Comparison of ENCODE assay signal across 17 cellular contexts in genomic region chr10:21337171-21337792, GRCh38.
DNase-seq lines count a peak whose midpoint lies in the region; ATAC-seq, FAIRE-seq and TF ChIP-seq lines count a peak whose summit lies in the region.
"Had no signal": no experiment of that assay in that cellular context is flagged by ENCODE, and none has a peak within 500 bp of the region (broad histone marks: within the 10 kb centered on the region; RNA-seq: fewer than 3 reads in every experiment).

No MANE protein-coding gene starts in this region.

- peaks cover 6% of the 10 kb centered on the region for H3K4me1 ChIP-seq in H9 (ENCODE audit: insufficient read depth, low read length)
- peaks cover 22% of the 10 kb centered on the region for H3K4me1 ChIP-seq in endothelial cell of umbilical vein (ENCODE audit: control insufficient read depth, extremely low read depth, insufficient read depth, low read length)
- no peaks in the 10 kb centered on the region for H3K4me1 ChIP-seq in neural progenitor cell

- DNase-seq in H9: no peak
- peak; percentile 47 for DNase-seq in NCI-H69 (lab: John Stamatoyannopoulos, UW)
- no peak for DNase-seq in endothelial cell of umbilical vein (ENCODE audit: low read depth, low spot score)
- DNase-seq in neural progenitor cell (ENCODE audit: low spot score): no peak
- no peak for DNase-seq in activated CD8-positive, alpha-beta memory T cell treated with anti-CD3 and anti-CD28 coated beads, Interleukin-2, amount 10 ng/mL, durations not matched to agents 7 days and 5 days
- no peak for DNase-seq in HT-29 (ENCODE audit: low spot score)
- DNase-seq: activated gamma-delta T cell, cerebellar nuclear complex, GOT3, naive B cell, NCI-H2029, NCI-H510A treated with DMSO at 0.1 percent for 48 hours, posterior cingulate gyrus, T-helper 9 cell had no signal

- H3K4me3 Mint-ChIP-seq in H9 (no peak overlapping the region), neural progenitor cell (peak overlapping the region; percentile 53)
- H3K4me3 Mint-ChIP-seq in activated CD8-positive, alpha-beta memory T cell treated with anti-CD3 and anti-CD28 coated beads, Interleukin-2, amount 10 ng/mL, durations not matched to agents 7 days and 5 days: no peak overlapping the region
- H3K4me3 Mint-ChIP-seq: B cell had no signal

- no peaks in the 10 kb centered on the region for H3K9me3 ChIP-seq in H9 (ENCODE audit: control insufficient read depth, low read depth, low read length)
- H3K9me3 ChIP-seq in endothelial cell of umbilical vein (replicated peaks; ENCODE audit: control insufficient read depth, insufficient read depth, low read length): no peaks in the 10 kb centered on the region
- no peaks in the 10 kb centered on the region for H3K9me3 ChIP-seq in neural progenitor cell (ENCODE audit: low read depth)
- H3K9me3 ChIP-seq: gastroesophageal sphincter had no signal

- H3K23me2 ChIP-seq in H9 (ENCODE audit: insufficient read length, low read depth, low read length, poor library complexity, severe bottlenecking): peaks cover 3% of the 10 kb centered on the region

- H3K27me3 ChIP-seq in H9 (ENCODE audit: insufficient read depth, low read length) (no peaks in the 10 kb centered on the region), endothelial cell of umbilical vein (ENCODE audit: control insufficient read depth in 2 of 2, insufficient read depth in 2 of 2, low read length in 2 of 2) (no peaks in the 10 kb centered on the region), neural progenitor cell (no peaks in the 10 kb centered on the region)
- H3K27me3 ChIP-seq: gastroesophageal sphincter had no signal

- ATAC-seq in activated CD8-positive, alpha-beta memory T cell treated with anti-CD3 and anti-CD28 coated beads, Interleukin-2, amount 10 ng/mL, durations not matched to agents 7 days and 5 days: no peak
- ATAC-seq in HG02623 (IDR thresholded peaks at IDR 0.05; ENCODE audit: unreplicated experiment): no peak

- no peak overlapping the region for H4K91ac ChIP-seq in H9 (ENCODE audit: insufficient read length, low read depth, low read length)

- no peak overlapping the region for H2BK12ac ChIP-seq in H9 (ENCODE audit: insufficient read length, low read depth, low read length)

- H3K79me2 ChIP-seq in H9 (ENCODE audit: insufficient read depth, low read length): no peaks in the 10 kb centered on the region
- no peaks in the 10 kb centered on the region for H3K79me2 ChIP-seq in endothelial cell of umbilical vein (ENCODE audit: control insufficient read depth, insufficient read depth, low read length)
- no peaks in the 10 kb centered on the region for H3K79me2 ChIP-seq in neural progenitor cell (ENCODE audit: low read depth)

- H3K4me3 ChIP-seq in endothelial cell of umbilical vein (replicated peaks in 1 of 3; ENCODE audit: insufficient read depth in 1 of 3, low read depth in 1 of 3, low read length in 3 of 3) (no peak overlapping the region), neural progenitor cell (no peak overlapping the region)
- H3K4me3 ChIP-seq: gastroesophageal sphincter had no signal

- BruUV-seq in endothelial cell of umbilical vein (replicated peaks; lab: Mats Ljungman, UMichigan): no TSS peak

- no peaks in the 10 kb centered on the region for H3F3A ChIP-seq in neural progenitor cell (ENCODE audit: low read depth)

- POLR2A ChIA-PET in endothelial cell of umbilical vein (lab: Charles Lee): no interaction called here

- H2BK5ac ChIP-seq in H9 (ENCODE audit: insufficient read length, low read length): no peak overlapping the region

- no peaks in the 10 kb centered on the region for H3K27me3 Mint-ChIP-seq in H9 (ENCODE audit: low read depth)
- peaks cover 2% of the 10 kb centered on the region for H3K27me3 Mint-ChIP-seq in neural progenitor cell (ENCODE audit: insufficient read depth, low read depth)
- no peaks in the 10 kb centered on the region for H3K27me3 Mint-ChIP-seq in activated CD8-positive, alpha-beta memory T cell treated with anti-CD3 and anti-CD28 coated beads, Interleukin-2, amount 10 ng/mL, durations not matched to agents 7 days and 5 days

- H4K8ac ChIP-seq in H9 (replicated peaks; ENCODE audit: insufficient read length, low read depth, low read length): no peak overlapping the region

- no peaks in the 10 kb centered on the region for H3K36me3 Mint-ChIP-seq in H9 (ENCODE audit: insufficient read depth in 1 of 3, low read depth in 3 of 3)
- no peaks in the 10 kb centered on the region for H3K36me3 Mint-ChIP-seq in neural progenitor cell
- H3K36me3 Mint-ChIP-seq in activated CD8-positive, alpha-beta memory T cell treated with anti-CD3 and anti-CD28 coated beads, Interleukin-2, amount 10 ng/mL, durations not matched to agents 7 days and 5 days: no peaks in the 10 kb centered on the region
- H3K36me3 Mint-ChIP-seq: naive B cell had no signal

- intact Hi-C loops in endothelial cell of umbilical vein (cut with micrococcal nuclease): loop anchor here (2.0 kb wide), 1 partner anchor 188 kb away; the partner anchor contains the start of gene SKIDA1

- H3K9me3 Mint-ChIP-seq in H9: peaks cover 3% of the 10 kb centered on the region in 2 experiments; a peak in 4 of 5 replicates
- peaks cover 3% of the 10 kb centered on the region for H3K9me3 Mint-ChIP-seq in neural progenitor cell
- H3K9me3 Mint-ChIP-seq in activated CD8-positive, alpha-beta memory T cell treated with anti-CD3 and anti-CD28 coated beads, Interleukin-2, amount 10 ng/mL, durations not matched to agents 7 days and 5 days (ENCODE audit: low read depth): no peaks in the 10 kb centered on the region

- H3K9ac ChIP-seq in H9 (ENCODE audit: extremely low read depth, insufficient read length, low read length) (no peak overlapping the region), endothelial cell of umbilical vein (replicated peaks; ENCODE audit: extremely low read depth, insufficient read depth, low read length) (no peak overlapping the region), neural progenitor cell (no peak overlapping the region)

- H2AK5ac ChIP-seq in H9 (ENCODE audit: insufficient read length, low read length): no peak overlapping the region

- H2BK15ac ChIP-seq in H9 (ENCODE audit: low read depth, low read length): no peak overlapping the region

- no peak overlapping the region for H3K4me2 ChIP-seq in H9 (ENCODE audit: insufficient read depth, insufficient read length, low read length)
- H3K4me2 ChIP-seq in endothelial cell of umbilical vein (ENCODE audit: insufficient read depth, low read length): no peak overlapping the region
- no peak overlapping the region for H3K4me2 ChIP-seq in neural progenitor cell

- no peak overlapping the region for H2BK20ac ChIP-seq in H9 (ENCODE audit: low read depth, low read length, poor library complexity, severe bottlenecking)

- H3K4me1 Mint-ChIP-seq in H9 (peaks cover 22 to 25% of the 10 kb centered on the region in 2 experiments), neural progenitor cell (peaks cover 21% of the 10 kb centered on the region)
- no peaks in the 10 kb centered on the region for H3K4me1 Mint-ChIP-seq in activated CD8-positive, alpha-beta memory T cell treated with anti-CD3 and anti-CD28 coated beads, Interleukin-2, amount 10 ng/mL, durations not matched to agents 7 days and 5 days
- H3K4me1 Mint-ChIP-seq: B cell, naive B cell had no signal

- H2BK120ac ChIP-seq in H9 (ENCODE audit: low read depth, low read length, poor library complexity, severe bottlenecking): peak overlapping the region; percentile 76

- H3K4ac ChIP-seq in H9 (ENCODE audit: low read depth, low read length): no peak overlapping the region; the same call in 1 of the 2 replicates

- H3K56ac ChIP-seq in H9 (ENCODE audit: insufficient read length, low read depth, low read length): no peak overlapping the region

- H3T11ph ChIP-seq in H9 (ENCODE audit: low read length): no peak overlapping the region

- H4K5ac ChIP-seq in H9 (ENCODE audit: insufficient read length, low read depth, low read length): no peak overlapping the region

- dilution Hi-C loops in endothelial cell of umbilical vein (cut with MboI; ENCODE audit: extremely low pct_ligation_motif_present, low sequenced_read_pairs): no loop called here

- no peaks in the 10 kb centered on the region for H3K79me1 ChIP-seq in H9 (ENCODE audit: insufficient read depth, low read depth, low read length, poor library complexity, severe bottlenecking)

- H3K9me1 ChIP-seq in endothelial cell of umbilical vein (replicated peaks; ENCODE audit: control insufficient read depth, extremely low read depth, insufficient read depth, low read length): no peaks in the 10 kb centered on the region

- WGBS in H9 (ENCODE audit: extremely low coverage, insufficient read length, low lambda C conversion rate): no CpG with 5 or more reads among the region's 7 CpGs

- H3K23ac ChIP-seq in H9 (ENCODE audit: insufficient read length, low read depth, low read length): no peak overlapping the region

- TF ChIP-seq POLR2A in endothelial cell of umbilical vein (IDR thresholded peaks at IDR 0.05; ENCODE audit: low read depth, low read length): no peak

- H3K27ac Mint-ChIP-seq in H9 (peak overlapping the region; percentile 48 to 86 (median 67); a peak in 4 of 7 replicates), neural progenitor cell (peak overlapping the region; percentile 48)
- no peak overlapping the region for H3K27ac Mint-ChIP-seq in activated CD8-positive, alpha-beta memory T cell treated with anti-CD3 and anti-CD28 coated beads, Interleukin-2, amount 10 ng/mL, durations not matched to agents 7 days and 5 days
- H3K27ac Mint-ChIP-seq: B cell, naive B cell had no signal

- H2AFZ ChIP-seq in H9 (ENCODE audit: low read length) (no peak overlapping the region), endothelial cell of umbilical vein (ENCODE audit: low read depth, low read length) (no peak overlapping the region), neural progenitor cell (replicated peaks) (no peak overlapping the region)

- FAIRE-seq in endothelial cell of umbilical vein (lab: Jason Lieb, UNC): no peak

- peak; percentile 37; the same call in 2 of the 3 replicates for TF ChIP-seq CTCF in H9 (conservative IDR thresholded peaks at IDR 0.05)
- no peak for TF ChIP-seq CTCF in endothelial cell of umbilical vein (IDR thresholded peaks at IDR 0.05; ENCODE audit: extremely low read depth in 1 of 2, insufficient read depth in 1 of 2, low read depth in 1 of 2, low read length in 2 of 2)
- no peak for TF ChIP-seq CTCF in neural progenitor cell (IDR thresholded peaks at IDR 0.05)

- H3K27ac ChIP-seq in H9 (ENCODE audit: insufficient read length, low read depth, low read length) (no peak overlapping the region), endothelial cell of umbilical vein (ENCODE audit: insufficient read depth, low read depth, low read length) (peak overlapping the region; percentile 97), neural progenitor cell (no peak overlapping the region)

- no peak overlapping the region for H3K14ac ChIP-seq in H9 (ENCODE audit: insufficient read depth, low read length)

- H4K20me1 ChIP-seq in H9 (ENCODE audit: control insufficient read depth, insufficient read depth, insufficient read length) (no peaks in the 10 kb centered on the region), endothelial cell of umbilical vein (replicated peaks; ENCODE audit: control insufficient read depth, extremely low read depth, insufficient read depth, low read length) (no peaks in the 10 kb centered on the region), neural progenitor cell (ENCODE audit: low read depth) (no peaks in the 10 kb centered on the region)

- H3K36me3 ChIP-seq in endothelial cell of umbilical vein (ENCODE audit: control insufficient read depth in 2 of 2, extremely low read depth in 1 of 2, insufficient read depth in 2 of 2, low read length in 2 of 2): no peaks in the 10 kb centered on the region
- no peaks in the 10 kb centered on the region for H3K36me3 ChIP-seq in neural progenitor cell
- H3K36me3 ChIP-seq: gastroesophageal sphincter had no signal

- CTCF ChIA-PET in endothelial cell of umbilical vein (lab: Charles Lee): interaction anchor here (0.8 to 1.7 kb wide), 5 partner anchors 18 to 159 kb away, joined by 4 to 14 read pairs (median 5); no protein-coding TSS in a partner anchor
- CTCF ChIA-PET in activated CD8-positive, alpha-beta memory T cell treated with anti-CD3 and anti-CD28 coated beads, Interleukin-2, amount 10 ng/mL, durations not matched to agents 7 days and 5 days (lab: Charles Lee): no interaction called here

- no peak overlapping the region for H3K18ac ChIP-seq in H9 (ENCODE audit: insufficient read length, low read depth, low read length)
